33 cellular contexts compared by ENCODE assay signal in the genomic region with DNA sequence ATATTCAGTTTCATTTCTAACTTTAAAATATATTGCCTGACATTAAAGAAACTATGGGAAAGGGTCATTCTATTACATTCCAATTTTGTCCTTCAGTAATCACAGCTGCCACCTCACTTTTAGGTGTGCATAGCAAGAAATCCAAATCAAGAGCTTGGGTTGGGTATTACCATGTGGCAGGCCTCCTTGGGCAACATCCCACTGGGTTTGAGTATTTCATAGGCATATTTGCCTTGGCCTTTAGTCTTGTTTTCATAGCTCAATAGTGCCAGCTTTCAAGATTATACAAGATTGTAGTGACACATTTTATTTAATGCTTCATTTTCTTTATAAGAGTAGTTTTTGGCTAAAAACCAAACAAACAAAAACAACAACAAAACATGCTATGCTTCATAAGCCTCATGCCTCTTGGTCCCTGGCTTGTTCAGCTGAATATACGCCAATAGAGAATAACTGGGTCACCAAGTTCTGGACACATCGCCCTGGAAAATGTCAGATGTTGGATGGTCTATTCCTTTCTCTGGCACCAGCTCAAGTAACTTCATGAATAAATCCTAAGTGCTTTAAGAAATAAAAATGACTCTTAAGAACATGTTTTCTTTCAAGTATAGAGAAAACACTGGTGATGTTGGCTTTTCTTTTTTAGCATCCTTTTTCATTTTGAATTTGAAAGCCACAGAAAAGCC.
DNase-seq lines count a peak whose midpoint lies in the region; ATAC-seq, FAIRE-seq and TF ChIP-seq lines count a peak whose summit lies in the region.
"Had no signal": no experiment of that assay in that cellular context is flagged by ENCODE, and none has a peak within 500 bp of the region (broad histone marks: within the 10 kb centered on the region; RNA-seq: fewer than 3 reads in every experiment).

No MANE protein-coding gene starts in this region.

- H3K36me3 ChIP-seq in esophagus muscularis mucosa (no peaks in the 10 kb centered on the region), suprapubic skin (no peaks in the 10 kb centered on the region), small intestine (ENCODE audit: control insufficient read depth in 2 of 2, insufficient read depth in 2 of 2, low read length in 2 of 2) (no peaks in the 10 kb centered on the region)
- H3K36me3 ChIP-seq: HAP-1, neutrophil, SJSA1, tibial nerve had no signal

- peak; percentile 60 for ATAC-seq in left lobe of liver
- ATAC-seq: activated naive CD4-positive, alpha-beta T cell treated with anti-CD3 and anti-CD28 coated beads, Interleukin-2, amount 50 U/mL, for 72 hours; foreskin keratinocyte; GM12878; T-cell had no signal

- no peak overlapping the region for H3K4me3 ChIP-seq in esophagus muscularis mucosa
- H3K4me3 ChIP-seq in suprapubic skin = no peak overlapping the region
- H3K4me3 ChIP-seq in small intestine (ENCODE audit: low read depth in 1 of 2, low read length in 2 of 2) = no peak overlapping the region
- H3K4me3 ChIP-seq: GM12878, HAP-1, psoas muscle, SJSA1, tibial nerve had no signal

- DNase-seq in DMS79 (lab: John Stamatoyannopoulos, UW) (peak; percentile 9), esophagus muscularis mucosa (ENCODE audit: extremely low spot score) (no peak), left lobe of liver (ENCODE audit: low spot score) (no peak), suprapubic skin (ENCODE audit: low spot score in 2 of 2) (no peak), NCI-H2227 (lab: John Stamatoyannopoulos, UW; ENCODE audit: unreplicated experiment) (no peak), small intestine (no peak), CD14-positive monocyte (ENCODE audit: low spot score) (no peak)
- DNase-seq in activated CD4-positive, alpha-beta T cell treated with anti-CD3 and anti-CD28 coated beads, Interleukin-2, amount 50 U/mL, for 4 hours = no peak
- DNase-seq: activated CD4-positive, alpha-beta memory T cell treated with anti-CD3 and anti-CD28 coated beads for 36 hours; AML-193; Caco-2; DND-41; effector CD4-positive, alpha-beta T cell; erythroblast; foreskin keratinocyte; islet precursor cell; mammary epithelial cell; MV-4-11; NCI-H1694 treated with DMSO at 0.1 percent for 48 hours; NCI-H526 treated with DMSO at 0.1 percent for 48 hours; psoas muscle; T-cell had no signal

- FAIRE-seq in small intestine (lab: Jason Lieb, UNC) = no peak
- FAIRE-seq: A204.1, astrocyte, GM12878, RCC 7860 had no signal

- H3K4me1 Mint-ChIP-seq in CD14-positive monocyte = no peaks in the 10 kb centered on the region
- H3K4me1 Mint-ChIP-seq: central memory CD8-positive, alpha-beta T cell; T-cell had no signal

- no peak overlapping the region for H3K27ac Mint-ChIP-seq in CD14-positive monocyte
- H3K27ac Mint-ChIP-seq: activated CD4-positive, alpha-beta memory T cell treated with anti-CD3 and anti-CD28 coated beads for 36 hours; activated naive CD4-positive, alpha-beta T cell treated with anti-CD3 and anti-CD28 coated beads, Interleukin-2, amount 50 U/mL, for 72 hours; activated T-helper 2 cell treated with anti-CD3 and anti-CD28 coated beads, Interferon-gamma antibody, Interleukin-2, Interleukin-4, amounts not matched to agents 10 μg/mL and 5 μg/mL and 100 μg/mL, durations not matched to agents 14 hours and 24 hours and 36 hours; T-cell had no signal

- 39% methylated on average over 2 of the region's 2 CpGs for WGBS in esophagus muscularis mucosa
- WGBS in suprapubic skin = 68% methylated on average over 2 of the region's 2 CpGs
- 72 to 96% (median 90%) methylated on average over 2 of the region's 2 CpGs for WGBS in small intestine, 3 donors

- TF ChIP-seq EP300 in esophagus muscularis mucosa (IDR thresholded peaks at IDR 0.05) (no peak), suprapubic skin (IDR thresholded peaks at IDR 0.05) (no peak)

- H3K4me3 Mint-ChIP-seq in CD14-positive monocyte = no peak overlapping the region
- H3K4me3 Mint-ChIP-seq: activated CD4-positive, alpha-beta memory T cell treated with anti-CD3 and anti-CD28 coated beads for 36 hours; central memory CD8-positive, alpha-beta T cell; T-cell had no signal

- H3K9me3 Mint-ChIP-seq in CD14-positive monocyte = peaks cover 0 to 5% (median 2%) of the 10 kb centered on the region in 7 donors
- H3K9me3 Mint-ChIP-seq: activated CD4-positive, alpha-beta memory T cell treated with anti-CD3 and anti-CD28 coated beads for 36 hours; activated naive CD4-positive, alpha-beta T cell treated with anti-CD3 and anti-CD28 coated beads, Interleukin-2, amount 50 U/mL, for 72 hours; activated T-helper 2 cell treated with anti-CD3 and anti-CD28 coated beads, Interferon-gamma antibody, Interleukin-2, Interleukin-4, amounts not matched to agents 10 μg/mL and 5 μg/mL and 100 μg/mL, durations not matched to agents 14 hours and 24 hours and 36 hours; central memory CD8-positive, alpha-beta T cell had no signal

- no peak for TF ChIP-seq CTCF in esophagus muscularis mucosa (IDR thresholded peaks at IDR 0.05)
- TF ChIP-seq CTCF in suprapubic skin (IDR thresholded peaks at IDR 0.05) = no peak
- no peak for TF ChIP-seq CTCF in CD14-positive monocyte (IDR thresholded peaks at IDR 0.05)

- H3K27ac ChIP-seq in esophagus muscularis mucosa (replicated peaks in 1 of 4) (peak overlapping the region in 3 of 4 donors; percentile 35 to 54 (median 39)), suprapubic skin (peak overlapping the region; percentile 39), small intestine (ENCODE audit: low read depth in 1 of 2, low read length in 1 of 2) (no peak overlapping the region)
- H3K27ac ChIP-seq: foreskin keratinocyte, neutrophil, psoas muscle, SJSA1 had no signal

- no peak for TF ChIP-seq POLR2A in esophagus muscularis mucosa (IDR thresholded peaks at IDR 0.05; ENCODE audit: low read depth)
- no peak for TF ChIP-seq POLR2A in suprapubic skin (IDR thresholded peaks at IDR 0.05)

- H3K36me3 Mint-ChIP-seq in CD14-positive monocyte = no peaks in the 10 kb centered on the region
- H3K36me3 Mint-ChIP-seq: activated CD4-positive, alpha-beta memory T cell treated with anti-CD3 and anti-CD28 coated beads for 36 hours; activated naive CD4-positive, alpha-beta T cell treated with anti-CD3 and anti-CD28 coated beads, Interleukin-2, amount 50 U/mL, for 72 hours; T-cell had no signal

- peaks cover 0 to 35% (median 30%) of the 10 kb centered on the region in 4 donors for H3K4me1 ChIP-seq in esophagus muscularis mucosa
- peaks cover 20% of the 10 kb centered on the region for H3K4me1 ChIP-seq in suprapubic skin
- no peaks in the 10 kb centered on the region for H3K4me1 ChIP-seq in small intestine (ENCODE audit: control insufficient read depth in 2 of 2, insufficient read depth in 1 of 2, low read depth in 1 of 2, low read length in 1 of 2)
- H3K4me1 ChIP-seq: Caco-2, foreskin keratinocyte, HAP-1 had no signal

- H3K27me3 ChIP-seq in esophagus muscularis mucosa (no peaks in the 10 kb centered on the region), suprapubic skin (no peaks in the 10 kb centered on the region), small intestine (ENCODE audit: control insufficient read depth in 2 of 2, insufficient read depth in 2 of 2, low read length in 2 of 2) (no peaks in the 10 kb centered on the region)
- H3K27me3 ChIP-seq: foreskin keratinocyte, neutrophil, SJSA1, tibial nerve had no signal

- peaks cover 0 to 2% (median 2%) of the 10 kb centered on the region in 3 donors for H3K27me3 Mint-ChIP-seq in CD14-positive monocyte (ENCODE audit: low read depth in 3 of 3)

- H3K9me3 ChIP-seq in esophagus muscularis mucosa (peaks cover 0 to 6% (median 0%) of the 10 kb centered on the region in 4 donors), suprapubic skin (no peaks in the 10 kb centered on the region), small intestine (ENCODE audit: control insufficient read depth, low read depth) (no peaks in the 10 kb centered on the region)
- H3K9me3 ChIP-seq: Caco-2, neutrophil, psoas muscle, SJSA1 had no signal

- intact Hi-C loops in esophagus muscularis mucosa (cut with DNase I) = no loop called here
- intact Hi-C loops in CD14-positive monocyte (cut with micrococcal nuclease) = no loop called here

Comparison
In these comparisons a context has a peak if more than half of its experiments do, and no peak if none do; other contexts are left out.
1. H3K27ac ChIP-seq: peak in esophagus muscularis mucosa (3 of 4) and suprapubic skin (single experiment); none in small intestine (0 of 2).